ENCODE assay signal across 17 cellular contexts in genomic region chr5:169181785-169182184, GRCh38.
DNase-seq lines count a peak whose midpoint lies in the region; ATAC-seq, FAIRE-seq and TF ChIP-seq lines count a peak whose summit lies in the region.
"Had no signal": no experiment of that assay in that cellular context is flagged by ENCODE, and none has a peak within 500 bp of the region (broad histone marks: within the 10 kb centered on the region; RNA-seq: fewer than 3 reads in every experiment).

No MANE protein-coding gene starts in this region.

- peak; percentile 38 for DNase-seq in Daoy (ENCODE audit: low read depth)
- peak; percentile 81 for DNase-seq in NCI-H226
- peak; percentile 27 for DNase-seq in bronchial epithelial cell (ENCODE audit: low read depth)
- peak; percentile 52 for DNase-seq in kidney glomerular epithelial cell (lab: John Stamatoyannopoulos, UW)
- DNase-seq in left ventricle myocardium superior: no peak
- DNase-seq in kidney: no peak
- DNase-seq in NOMO-1 (lab: John Stamatoyannopoulos, UW; ENCODE audit: unreplicated experiment in 2 of 2): no peak
- DNase-seq: ACHN; CD8-positive, alpha-beta T cell; NCI-H146; NCI-H345; NCI-H69; NK-92 treated with Interleukin-12 subunit alpha and Interleukin-12 subunit beta, amount 100 ng/mL, for 24 hours had no signal

- H3K4me3 ChIP-seq in bronchial epithelial cell (ENCODE audit: low read depth, low read length) (no peak overlapping the region), kidney (ENCODE audit: low read length in 2 of 2) (no peak overlapping the region)
- H3K4me3 ChIP-seq: K562 had no signal

- intact Hi-C loops in left ventricle myocardium superior (cut with micrococcal nuclease): no loop called here
- intact Hi-C loops in kidney (cut with DNase I): no loop called here

- H3K36me3 ChIP-seq in bronchial epithelial cell (ENCODE audit: control insufficient read depth, insufficient read depth, low read length) (no peaks in the 10 kb centered on the region), kidney (ENCODE audit: control insufficient read depth in 1 of 2, insufficient read depth in 2 of 2, low read length in 2 of 2) (no peaks in the 10 kb centered on the region)

- no peaks in the 10 kb centered on the region for H3K27me3 ChIP-seq in bronchial epithelial cell (ENCODE audit: control insufficient read depth, insufficient read depth, low read length)

- H3K9ac ChIP-seq in kidney (ENCODE audit: low read length in 2 of 2): no peak overlapping the region

- FAIRE-seq in bronchial epithelial cell (lab: Jason Lieb, UNC) (no peak), kidney (lab: Jason Lieb, UNC) (no peak)
- FAIRE-seq: K562 had no signal

- ATAC-seq in left ventricle myocardium superior: no peak
- no peak for ATAC-seq in GM19395 (IDR thresholded peaks at IDR 0.05; ENCODE audit: unreplicated experiment)
- ATAC-seq: CD8-positive, alpha-beta T cell; K562; Right ventricle myocardium inferior had no signal

- no peaks in the 10 kb centered on the region for H3K9me3 ChIP-seq in kidney (ENCODE audit: control insufficient read depth in 1 of 2, low read length in 2 of 2)

- H3K4me1 ChIP-seq in kidney (ENCODE audit: control insufficient read depth in 1 of 2, insufficient read depth in 1 of 2, low read depth in 1 of 2, low read length in 2 of 2): no peaks in the 10 kb centered on the region

- no peak overlapping the region for H3K27ac ChIP-seq in kidney (ENCODE audit: low read depth in 2 of 2, low read length in 2 of 2)
- H3K27ac ChIP-seq: HL-60 had no signal

- no peak for TF ChIP-seq CTCF in bronchial epithelial cell (IDR thresholded peaks at IDR 0.05; ENCODE audit: insufficient read depth, low read length, severe bottlenecking)
- TF ChIP-seq CTCF in kidney (IDR thresholded peaks at IDR 0.05; ENCODE audit: borderline replicate concordance, extremely low read depth, insufficient read depth): no peak

Comparison
In these comparisons a context has a peak if more than half of its experiments do, and no peak if none do; other contexts are left out.
1. DNase-seq: peak in Daoy (single experiment), NCI-H226 (single experiment), bronchial epithelial cell (single experiment) and kidney glomerular epithelial cell (single experiment); none in left ventricle myocardium superior (single experiment), kidney (single experiment) and NOMO-1 (0 of 2).